ENCODE assay signal across 8 cellular contexts in genomic region chr16:57872764-57873163, GRCh38.
DNase-seq lines count a peak whose midpoint lies in the region; ATAC-seq, FAIRE-seq and TF ChIP-seq lines count a peak whose summit lies in the region.
"Not testable (repeated sequence)": the region's sequence is repeated elsewhere in the genome, so short reads cannot be mapped to it uniquely, and the experiment has no call there.

No MANE protein-coding gene starts in this region.

- H3K36me3 Mint-ChIP-seq in GM23338 (ENCODE audit: low read depth), result not testable (repeated sequence)

- not testable (repeated sequence) for H3K27ac Mint-ChIP-seq in GM23338

- not testable (repeated sequence) for H3K9ac ChIP-seq in HUES6 (ENCODE audit: low read length); H1 (replicated peaks in 1 of 4; ENCODE audit: extremely low read depth in 1 of 4, low read depth in 3 of 4, low read length in 3 of 4); mesendoderm (ENCODE audit: low read length); trophoblast cell (ENCODE audit: low read length)
- peak overlapping the region; percentile 31 for H3K9ac ChIP-seq in iPS-18a (ENCODE audit: low read length)

- H4K5ac ChIP-seq in H1 (ENCODE audit: insufficient read length, low read depth, low read length); mesendoderm (ENCODE audit: low read length): not testable (repeated sequence)

- not testable (repeated sequence) for H3K79me2 ChIP-seq in GM23338 (replicated peaks; ENCODE audit: insufficient read depth); H1 (ENCODE audit: control insufficient read depth in 1 of 2, insufficient read depth in 2 of 2, low read length in 2 of 2); mesendoderm (ENCODE audit: control insufficient read depth, insufficient read depth, low read length); trophoblast cell (ENCODE audit: control insufficient read depth, insufficient read depth, low read length, poor library complexity)

- POLR2A ChIA-PET in H1 (lab: Charles Lee; ENCODE audit: partially characterized antibody), result interaction anchor here (0.6 to 2.2 kb wide), 3 partner anchors 10 to 63 kb away, joined by 3 to 5 read pairs (median 4); no protein-coding TSS in a partner anchor

- DNase-seq in DMS79 (lab: John Stamatoyannopoulos, UW) (peak; percentile 24), RPMI8226 (peak; percentile 58), trophoblast cell (peak; percentile 82 to 84)
- DNase-seq in GM23338 (ENCODE audit: low spot score); H1 (ENCODE audit: low read depth in 1 of 2, low spot score in 2 of 2); mesendoderm: not testable (repeated sequence)

- H3F3A ChIP-seq in GM23338 (replicated peaks; ENCODE audit: low read depth), result not testable (repeated sequence)

- H3K4me1 Mint-ChIP-seq in GM23338, result not testable (repeated sequence)

- not testable (repeated sequence) for H3K9me3 Mint-ChIP-seq in GM23338

- CTCF ChIA-PET in H1 (lab: Charles Lee; ENCODE audit: partially characterized antibody), result interaction anchor here (0.8 to 2.2 kb wide), 5 partner anchors 8 to 33 kb away, joined by 3 to 10 read pairs (median 4); no protein-coding TSS in a partner anchor

- H3K56ac ChIP-seq in H1 (replicated peaks; ENCODE audit: insufficient read length, low read depth, low read length); mesendoderm (ENCODE audit: low read length): not testable (repeated sequence)

- TF ChIP-seq RAD21 in H1 (IDR thresholded peaks at IDR 0.05 in 1 of 2, conservative IDR thresholded peaks at IDR 0.05 in 1 of 2; ENCODE audit: low read depth in 2 of 2, low read length in 2 of 2), result not testable (repeated sequence)

- H3K4me3 Mint-ChIP-seq in GM23338, result not testable (repeated sequence)

- H3K4me3 ChIP-seq in GM23338, result peak overlapping the region; percentile 27
- peak overlapping the region; percentile 36; the same call in 1 of the 2 replicates for H3K4me3 ChIP-seq in HUES6 (ENCODE audit: low read depth, low read length)
- H3K4me3 ChIP-seq in H1 (ENCODE audit: extremely low read depth in 1 of 4, insufficient read depth in 2 of 4, low read depth in 3 of 4, low read length in 4 of 4), result peak overlapping the region in 2 of 4 experiments; percentile 27 to 39; a peak in 4 of 8 replicates
- H3K4me3 ChIP-seq in iPS-18a (ENCODE audit: low read length), result peak overlapping the region; percentile 42
- not testable (repeated sequence) for H3K4me3 ChIP-seq in mesendoderm (ENCODE audit: low read length); trophoblast cell (ENCODE audit: low read depth, low read length)

- not testable (repeated sequence) for H3K27ac ChIP-seq in GM23338 (ENCODE audit: low read depth); HUES6 (ENCODE audit: low read depth, low read length); H1 (ENCODE audit: low read depth, low read length); iPS-18a (ENCODE audit: low read length); mesendoderm (ENCODE audit: low read depth, low read length); trophoblast cell (ENCODE audit: low read depth, low read length)

- FAIRE-seq in H1 (lab: Jason Lieb, UNC), result not testable (repeated sequence)

- not testable (repeated sequence) for ATAC-seq in GM23338

- not testable (repeated sequence) for TF ChIP-seq CTCF in GM23338 (conservative IDR thresholded peaks at IDR 0.05; ENCODE audit: low read depth in 2 of 2); H1 (IDR thresholded peaks at IDR 0.05; ENCODE audit: control extremely low read depth in 1 of 3, insufficient read depth in 1 of 3, low read depth in 1 of 3, low read length in 3 of 3)

- TF ChIP-seq EP300 in H1 (IDR thresholded peaks at IDR 0.05; ENCODE audit: borderline replicate concordance in 1 of 2, low read depth in 2 of 2, low read length in 2 of 2), result not testable (repeated sequence)

- not testable (repeated sequence) for H2BK12ac ChIP-seq in H1 (ENCODE audit: low read depth, low read length); trophoblast cell (ENCODE audit: low read length)

- H3K4me1 ChIP-seq in GM23338 (ENCODE audit: insufficient read depth) (peaks cover 10% of the 10 kb centered on the region; the same call in 1 of the 2 replicates), iPS-18a (ENCODE audit: control insufficient read depth, low read depth, low read length) (peaks cover 13% of the 10 kb centered on the region)
- H3K4me1 ChIP-seq in HUES6 (ENCODE audit: control insufficient read depth, insufficient read depth, low read length); H1 (replicated peaks in 1 of 4; ENCODE audit: control insufficient read depth in 3 of 4, insufficient read depth in 4 of 4, low read length in 3 of 4); mesendoderm (ENCODE audit: control insufficient read depth, low read depth, low read length); trophoblast cell (ENCODE audit: control insufficient read depth in 1 of 2, insufficient read depth in 2 of 2, low read length in 2 of 2): not testable (repeated sequence)

- not testable (repeated sequence) for H3K36me3 ChIP-seq in GM23338 (ENCODE audit: insufficient read depth); HUES6 (ENCODE audit: control insufficient read depth, insufficient read depth, low read length); H1 (ENCODE audit: control insufficient read depth in 2 of 4, insufficient read depth in 4 of 4, low read length in 3 of 4); iPS-18a (ENCODE audit: control insufficient read depth, low read depth, low read length); mesendoderm (ENCODE audit: control insufficient read depth, insufficient read depth, low read length); trophoblast cell (ENCODE audit: control insufficient read depth in 1 of 2, insufficient read depth in 2 of 2, low read length in 2 of 2)

- not testable (repeated sequence) for H4K12ac ChIP-seq in trophoblast cell (ENCODE audit: low read depth, low read length)

- peak overlapping the region; percentile 42 for H3K4me2 ChIP-seq in GM23338
- H3K4me2 ChIP-seq in H1 (ENCODE audit: insufficient read depth in 1 of 2, low read depth in 2 of 2, low read length in 2 of 2), result peak overlapping the region; percentile 44 to 55
- H3K4me2 ChIP-seq in mesendoderm (ENCODE audit: low read length); trophoblast cell (ENCODE audit: low read length): not testable (repeated sequence)

- H3K4ac ChIP-seq in H1 (replicated peaks; ENCODE audit: insufficient read length, low read depth, low read length); trophoblast cell (ENCODE audit: low read depth, low read length): not testable (repeated sequence)
- peak overlapping the region; percentile 52 for H3K4ac ChIP-seq in mesendoderm (ENCODE audit: low read depth, low read length)

- WGBS in H1 (ENCODE audit: extremely low coverage in 1 of 2, insufficient coverage in 1 of 2, insufficient read length in 1 of 2, insufficient replicate concordance in 2 of 2, low coverage in 1 of 2, low lambda C conversion rate in 2 of 2, missing lambda C conversion rate in 1 of 2), 2 experiments, result 88% methylated on average over 11 of the region's 12 CpGs; no CpG with 5 or more reads in 1 of the 2 experiments
- no CpG with 5 or more reads among the region's 12 CpGs for WGBS in mesendoderm (ENCODE audit: extremely low coverage, insufficient coverage, low lambda C conversion rate)
- WGBS in trophoblast cell (ENCODE audit: extremely low coverage, insufficient coverage, insufficient read length), result no CpG with 5 or more reads among the region's 12 CpGs

- H4K8ac ChIP-seq in H1 (ENCODE audit: extremely low read depth, insufficient read depth, low read length); mesendoderm (ENCODE audit: low read depth, low read length); trophoblast cell (ENCODE audit: low read depth, low read length): not testable (repeated sequence)

- H3K9me2 ChIP-seq in GM23338 (ENCODE audit: insufficient read depth), result not testable (repeated sequence)

- H2AK5ac ChIP-seq in H1 (ENCODE audit: low read depth, low read length); mesendoderm (ENCODE audit: low read length); trophoblast cell (ENCODE audit: low read length): not testable (repeated sequence)

- H3K14ac ChIP-seq in H1 (ENCODE audit: insufficient read length); trophoblast cell (ENCODE audit: low read length): not testable (repeated sequence)

- not testable (repeated sequence) for H2BK5ac ChIP-seq in H1 (ENCODE audit: low read depth, low read length); mesendoderm (ENCODE audit: low read length); trophoblast cell (ENCODE audit: low read depth, low read length, poor library complexity)

- not testable (repeated sequence) for H3K27me3 Mint-ChIP-seq in GM23338 (ENCODE audit: insufficient read depth, low read depth, poor library complexity)

- H3K79me1 ChIP-seq in H1 (ENCODE audit: low read depth, low read length); mesendoderm (ENCODE audit: low read length); trophoblast cell (ENCODE audit: low read length): not testable (repeated sequence)

- H3K27me3 ChIP-seq in GM23338 (ENCODE audit: insufficient read depth); HUES6 (ENCODE audit: control insufficient read depth, insufficient read depth, low read length); H1 (replicated peaks in 1 of 4; ENCODE audit: control insufficient read depth in 3 of 4, extremely low read depth in 1 of 4, insufficient read depth in 3 of 4, low read length in 3 of 4); iPS-18a (ENCODE audit: control insufficient read depth, insufficient read depth, low read length); mesendoderm (ENCODE audit: insufficient read depth, low read length, poor library complexity); trophoblast cell (ENCODE audit: insufficient read depth, low read length): not testable (repeated sequence)

- H3K23me2 ChIP-seq in H1 (ENCODE audit: low read depth, low read length), result not testable (repeated sequence)

- not testable (repeated sequence) for H3K18ac ChIP-seq in H1 (ENCODE audit: extremely low read depth, low read length); trophoblast cell (ENCODE audit: low read length)
- peak overlapping the region; percentile 47 for H3K18ac ChIP-seq in mesendoderm (ENCODE audit: low read length)

- H4K20me1 ChIP-seq in GM23338 (replicated peaks; ENCODE audit: insufficient read depth); H1 (replicated peaks in 1 of 2; ENCODE audit: control insufficient read depth in 1 of 2, insufficient read depth in 2 of 2, low read length in 2 of 2): not testable (repeated sequence)

- H2BK20ac ChIP-seq in H1 (ENCODE audit: low read length), result not testable (repeated sequence)

- not testable (repeated sequence) for H3K23ac ChIP-seq in H1 (ENCODE audit: insufficient read length); mesendoderm (ENCODE audit: low read length); trophoblast cell (ENCODE audit: low read length)

- not testable (repeated sequence) for H3K9me3 ChIP-seq in HUES6 (ENCODE audit: control insufficient read depth, insufficient read depth, low read depth, low read length); H1 (ENCODE audit: insufficient read depth in 2 of 2, low read depth in 1 of 2, low read length in 1 of 2); iPS-18a (ENCODE audit: control insufficient read depth, low read depth, low read length); trophoblast cell (ENCODE audit: insufficient read depth, low read depth, low read length)

- not testable (repeated sequence) for H2AFZ ChIP-seq in GM23338; H1 (ENCODE audit: low read length); trophoblast cell (ENCODE audit: insufficient read depth, low read length, poor library complexity)

- TF ChIP-seq POLR2A in H1 (IDR thresholded peaks at IDR 0.05; ENCODE audit: control extremely low read depth in 1 of 2, low read depth in 2 of 2, low read length in 2 of 2), result not testable (repeated sequence)

- H4K91ac ChIP-seq in H1 (replicated peaks; ENCODE audit: insufficient read length, low read length); trophoblast cell (ENCODE audit: low read depth, low read length): not testable (repeated sequence)

- not testable (repeated sequence) for H2BK15ac ChIP-seq in H1 (ENCODE audit: low read length)
- H2BK15ac ChIP-seq in mesendoderm (replicated peaks; ENCODE audit: low read depth), result peak overlapping the region; percentile 6

- not testable (repeated sequence) for H2BK120ac ChIP-seq in H1 (replicated peaks; ENCODE audit: low read depth, low read length); mesendoderm (ENCODE audit: low read depth, low read length); trophoblast cell (ENCODE audit: insufficient read depth, low read length, poor library complexity)
